ENCODE assay signal across 25 cellular contexts in the genomic region with DNA sequence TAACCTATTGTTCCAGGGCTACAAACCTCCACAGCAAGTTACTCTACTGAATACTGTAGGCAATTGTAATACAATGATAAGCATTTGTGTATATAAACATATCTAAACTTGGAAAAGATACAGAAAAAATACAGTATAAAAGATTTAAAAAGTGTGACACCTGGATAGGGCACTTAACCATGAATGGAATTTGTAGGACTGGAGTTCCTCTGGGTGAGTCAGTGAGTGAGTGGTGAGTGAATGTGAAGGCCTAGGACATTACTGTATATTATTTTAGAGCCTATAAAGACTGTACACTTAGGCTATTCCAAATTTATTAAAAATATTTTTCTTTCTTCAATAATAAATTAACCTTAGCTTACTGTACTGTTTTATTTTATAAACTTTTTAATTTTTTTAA.
"Had no signal": no experiment of that assay in that cellular context is flagged by ENCODE, and none has a peak within 500 bp of the region (broad histone marks: within the 10 kb centered on the region; RNA-seq: fewer than 3 reads in every experiment).

No MANE protein-coding gene starts in this region.

- FAIRE-seq: endothelial cell of umbilical vein had no signal

- H3K36me3 ChIP-seq: heart right ventricle, neutrophil, prostate gland, sigmoid colon, stomach, thyroid gland, upper lobe of left lung, vagina had no signal

- H3K27ac ChIP-seq: body of pancreas, heart right ventricle, neutrophil, prostate gland, sigmoid colon, stomach, thyroid gland, upper lobe of left lung, vagina had no signal

- H3K9me3 ChIP-seq: body of pancreas, heart right ventricle, neutrophil, prostate gland, sigmoid colon, stomach, thyroid gland, upper lobe of left lung, vagina had no signal

- DNase-seq: activated CD4-positive, alpha-beta T cell treated with anti-CD3 and anti-CD28 coated beads for 36 hours; activated CD4-positive, CD25-positive, alpha-beta regulatory T cell; activated naive CD4-positive, alpha-beta T cell; activated T-cell treated with anti-CD3 and anti-CD28 coated beads for 4 hours; activated T-cell treated with anti-CD3 and anti-CD28 coated beads, Interleukin-2, amount 50 U/mL, for 72 hours; anterior cingulate cortex; body of pancreas; cortex of kidney; foreskin fibroblast; heart right ventricle; naive B cell; nephron progenitor cell; sigmoid colon; stimulated activated CD4-positive, alpha-beta T cell treated with anti-CD3 and anti-CD28 coated beads, Interleukin-2, amount 100 ng/mL, for 24 hours; stimulated activated naive B cell treated with anti-CD40 and anti-IgM and Interleukin-4, amounts not matched to agents 10 μg/mL and 1 μg/mL and 100 μg/mL, for 72 hours; stomach; T-helper 1 cell; thyroid gland; upper lobe of left lung had no signal

- H3K4me2 ChIP-seq: smooth muscle cell had no signal

- H3K4me3 ChIP-seq: body of pancreas, heart right ventricle, prostate gland, sigmoid colon, smooth muscle cell, stomach, thyroid gland, upper lobe of left lung, vagina had no signal

- ATAC-seq: activated CD4-positive, alpha-beta T cell treated with anti-CD3 and anti-CD28 coated beads for 36 hours; activated T-cell treated with anti-CD3 and anti-CD28 coated beads, Interleukin-2, amount 50 U/mL, for 72 hours; body of pancreas; esophagus mucosa; heart right ventricle; stimulated activated naive B cell treated with anti-CD40 and anti-IgM and Interleukin-4, amounts not matched to agents 10 μg/mL and 1 μg/mL and 100 μg/mL, for 72 hours had no signal

- H3K27me3 ChIP-seq: body of pancreas, heart right ventricle, neutrophil, stomach, thyroid gland, upper lobe of left lung, vagina had no signal

- H3K4me1 ChIP-seq: sigmoid colon, thyroid gland, vagina had no signal
